ENCODE assay signal across 19 cellular contexts in genomic region chr1:183954496-183954895, GRCh38.
"Had no signal": no experiment of that assay in that cellular context is flagged by ENCODE, and none has a peak within 500 bp of the region (broad histone marks: within the 10 kb centered on the region; RNA-seq: fewer than 3 reads in every experiment).

No MANE protein-coding gene starts in this region.

- H3K4me1 ChIP-seq: tibial artery had no signal

- ATAC-seq: left lung had no signal

- H3K27me3 Mint-ChIP-seq: activated naive CD8-positive, alpha-beta T cell treated with anti-CD3 and anti-CD28 coated beads for 36 hours; brain; progenitor cell of endocrine pancreas had no signal

- H3K4me1 Mint-ChIP-seq: neural crest cell had no signal

- H3K4me3 Mint-ChIP-seq: activated naive CD8-positive, alpha-beta T cell treated with anti-CD3 and anti-CD28 coated beads for 36 hours; brain; neural crest cell had no signal

- H3K9me3 Mint-ChIP-seq: activated naive CD8-positive, alpha-beta T cell treated with anti-CD3 and anti-CD28 coated beads for 36 hours had no signal

- H3K4me3 ChIP-seq: left lung, tibial artery had no signal

- H3K27ac ChIP-seq: left lung, tibial artery, WERI-Rb-1 had no signal

- H3K36me3 Mint-ChIP-seq: activated naive CD8-positive, alpha-beta T cell treated with anti-CD3 and anti-CD28 coated beads for 36 hours had no signal

- H3K27me3 ChIP-seq: left lung, tibial artery had no signal

- DNase-seq: activated CD4-positive, alpha-beta T cell treated with anti-CD3 and anti-CD28 coated beads for 1 hour; activated CD8-positive, alpha-beta memory T cell treated with anti-CD3 and anti-CD28 coated beads for 24 hours; activated CD8-positive, alpha-beta memory T cell treated with anti-CD3 and anti-CD28 coated beads, Interleukin-2, amount 50 U/mL, for 48 hours; activated gamma-delta T cell treated with Interleukin-2 at 50 U/mL for 16 hours; activated naive CD8-positive, alpha-beta T cell treated with anti-CD3 and anti-CD28 coated beads for 36 hours; activated T-cell treated with anti-CD3 and anti-CD28 coated beads, Interleukin-2, amount 50 U/mL, for 48 hours; effector memory CD4-positive, alpha-beta T cell; hypothalamus; kidney; left lung; stimulated activated CD4-positive, alpha-beta T cell treated with anti-CD3 and anti-CD28 coated beads, Interleukin-2, amount 100 ng/mL, for 24 hours; stimulated activated naive CD4-positive, alpha-beta T cell treated with Interleukin-2 at 50 U/mL for 16 hours; tibial artery; WERI-Rb-1 had no signal

- H3K36me3 ChIP-seq: left lung, tibial artery, WERI-Rb-1 had no signal

- H3K27ac Mint-ChIP-seq: activated naive CD8-positive, alpha-beta T cell treated with anti-CD3 and anti-CD28 coated beads for 36 hours; progenitor cell of endocrine pancreas had no signal

- FAIRE-seq: frontal cortex, kidney, urothelium cell line had no signal

- H3K9me3 ChIP-seq: left lung, tibial artery had no signal
